In the genomic region with DNA sequence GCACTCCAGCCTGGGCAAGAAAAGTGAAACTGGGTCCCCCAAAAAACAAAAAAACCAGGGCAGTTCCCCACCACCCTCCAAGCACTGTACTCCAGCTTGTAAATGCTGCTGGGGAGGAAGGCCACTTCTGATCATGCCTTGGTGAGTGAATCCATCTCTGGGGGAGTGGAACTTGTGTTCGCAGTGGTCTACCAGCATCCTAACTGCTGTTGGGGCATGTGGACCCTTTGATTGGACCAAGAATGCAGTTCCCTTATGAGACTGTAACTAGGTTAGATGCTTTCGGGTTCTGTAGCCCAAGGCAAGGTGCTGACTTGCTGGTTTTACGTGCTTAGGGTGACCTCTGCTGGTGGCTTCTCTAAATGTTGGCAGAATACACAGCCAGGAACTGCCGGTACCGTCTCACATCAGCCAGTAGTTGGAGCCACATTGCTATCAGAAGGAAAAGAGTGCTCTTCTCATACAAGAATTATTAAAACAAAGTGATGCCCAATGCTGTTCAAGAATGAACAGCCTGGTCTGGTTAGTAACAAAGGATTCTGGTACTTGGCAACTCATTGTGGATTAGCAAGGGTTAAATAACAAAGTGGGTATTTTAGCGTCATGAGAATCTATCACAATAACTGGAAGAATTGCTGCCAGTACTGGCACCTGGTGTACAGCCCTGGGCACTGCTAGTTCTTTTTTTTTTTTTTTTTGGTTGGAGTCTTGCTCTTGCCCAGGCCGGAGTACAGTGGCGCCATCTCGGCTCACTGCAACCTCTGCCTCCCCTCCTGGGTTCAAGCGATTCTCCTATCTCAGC, we compare ENCODE assay signal across 8 cellular contexts. TPM values are rescaled to one million over a fixed set of nuclear protein-coding genes. Genes with fewer than 3 reads are reported as not detected.
DNase-seq lines count a peak whose midpoint lies in the region; ATAC-seq and TF ChIP-seq lines count a peak whose summit lies in the region.

No MANE protein-coding gene starts in this region.

- in situ Hi-C loops in mammary epithelial cell (cut with MboI; ENCODE audit: low sequenced_read_pairs in 2 of 2) = loop anchor here (5.0 to 25.0 kb wide), 2 partner anchors 107 to 277 kb away; a partner anchor contains a TSS

- no peak overlapping the region for H3K4me2 ChIP-seq in mammary epithelial cell (ENCODE audit: insufficient read depth, low read depth, low read length)

- H3K9me3 ChIP-seq in WERI-Rb-1 (ENCODE audit: severe bottlenecking) (no peaks in the 10 kb centered on the region), mammary epithelial cell (replicated peaks; ENCODE audit: insufficient read depth, low read length) (no peaks in the 10 kb centered on the region)

- CTCF ChIA-PET in mammary epithelial cell (lab: Charles Lee; ENCODE audit: low non-redundant PET) = interaction anchor here (0.6 to 0.7 kb wide), 3 partner anchors 23 to 277 kb away, joined by 3 to 26 read pairs (median 3); a partner anchor contains a TSS

- H3K9ac ChIP-seq in mammary epithelial cell (ENCODE audit: insufficient read depth, low read length) = no peak overlapping the region

- H3K4me3 ChIP-seq in AG09309 (ENCODE audit: control insufficient read depth, low read depth, low read length) (no peak overlapping the region), WERI-Rb-1 (ENCODE audit: low read depth, low read length) (no peak overlapping the region), mammary epithelial cell (replicated peaks in 1 of 3; ENCODE audit: insufficient read depth in 1 of 3, low read depth in 2 of 3, low read length in 3 of 3) (no peak overlapping the region)

- no peak overlapping the region for H2AFZ ChIP-seq in mammary epithelial cell (ENCODE audit: low read depth, low read length)

- H3K27ac ChIP-seq in WERI-Rb-1 (no peak overlapping the region), mammary epithelial cell (ENCODE audit: insufficient read depth, low read depth, low read length) (no peak overlapping the region)

- peaks cover 7% of the 10 kb centered on the region for H3K36me3 ChIP-seq in WERI-Rb-1
- H3K36me3 ChIP-seq in mammary epithelial cell (ENCODE audit: insufficient read depth, low read length) = no peaks in the 10 kb centered on the region

- H4K20me1 ChIP-seq in mammary epithelial cell (ENCODE audit: insufficient read depth, low read length) = no peaks in the 10 kb centered on the region

- TF ChIP-seq CTCF in AG09309 (IDR thresholded peaks at IDR 0.05; ENCODE audit: control insufficient read depth, insufficient read depth, low read depth, low read length, missing control alignments) (peak; percentile 92), WERI-Rb-1 (IDR thresholded peaks at IDR 0.05; ENCODE audit: low read depth, low read length) (peak; percentile 87), mammary epithelial cell (conservative IDR thresholded peaks at IDR 0.05 in 1 of 2, IDR thresholded peaks at IDR 0.05 in 1 of 2; ENCODE audit: extremely low read depth in 1 of 2, insufficient read depth in 1 of 2, low read depth in 1 of 2, low read length in 2 of 2) (peak; percentile 87 to 100)

- no peaks in the 10 kb centered on the region for H3K79me2 ChIP-seq in mammary epithelial cell (ENCODE audit: insufficient read depth, low read length)

- H3K27me3 ChIP-seq in WERI-Rb-1 (ENCODE audit: insufficient read depth, low read depth, severe bottlenecking) (no peaks in the 10 kb centered on the region), mammary epithelial cell (ENCODE audit: insufficient read depth, low read length) (no peaks in the 10 kb centered on the region)

- 20% methylated on average over 10 of the region's 10 CpGs for WGBS in mammary epithelial cell (ENCODE audit: low coverage, missing lambda C conversion rate)

- BruUV-seq in mammary epithelial cell (replicated peaks; lab: Mats Ljungman, UMichigan) = no TSS peak

- no peaks in the 10 kb centered on the region for H3K4me1 ChIP-seq in mammary epithelial cell (ENCODE audit: insufficient read depth, low read length)

- dilution Hi-C loops in mammary epithelial cell (cut with HindIII; ENCODE audit: low sequenced_read_pairs) = loop anchor here (5.0 kb wide), 2 partner anchors 52 to 87 kb away; a partner anchor contains a TSS

- intact Hi-C loops in mammary epithelial cell (cut with micrococcal nuclease) = loop anchor here (1.0 to 2.0 kb wide), 11 partner anchors 33 to 414 kb away; a partner anchor contains a TSS

- DNase-seq in AG09309 (ENCODE audit: low read depth) (peak; percentile 84), NCI-H226 (peak; percentile 65), WERI-Rb-1 (peak; percentile 91), mammary epithelial cell (peak; percentile 87), inferior parietal cortex (ENCODE audit: extremely low spot score) (peak; percentile 96)
- DNase-seq in stimulated activated CD4-positive, alpha-beta T cell treated with anti-CD3 and anti-CD28 coated beads, Interleukin-1b, Interleukin-23, amount 100 ng/mL, for 1 hour (ENCODE audit: low read depth in 2 of 2) = peak; percentile 79 to 85

- peak; percentile 92 for ATAC-seq in GM18909 (IDR thresholded peaks at IDR 0.05; ENCODE audit: poor library complexity, unreplicated experiment)
- peak; percentile 97 for ATAC-seq in HG03280 (IDR thresholded peaks at IDR 0.05; ENCODE audit: unreplicated experiment)

RNA-seq across cellular contexts. Expression of a gene that starts 13.0 kb away (rescaled TPM):
- 10 to 100 TPM; 26.8 to 36.9 TPM for total RNA-seq in mammary epithelial cell
- 40.5 TPM for polyA plus RNA-seq in mammary epithelial cell
- 74.5 TPM for polyA minus RNA-seq in mammary epithelial cell

RNA-seq across cellular contexts. Expression of a gene that starts 13.3 kb away (rescaled TPM):
- total RNA-seq in mammary epithelial cell = 100 to 1,000 TPM in 1 of 2 donors, 10 to 100 TPM in 1; 22.8 to 174 TPM
- 155 TPM for polyA plus RNA-seq in mammary epithelial cell
- polyA minus RNA-seq in mammary epithelial cell = 111 TPM

RNA-seq across cellular contexts. Expression of a gene that starts 22.8 kb away (rescaled TPM):
- total RNA-seq in mammary epithelial cell = 10 to 100 TPM in 1 of 2 donors, 1 to 10 TPM in 1; 1.3 to 21.5 TPM
- 8.3 TPM for polyA plus RNA-seq in mammary epithelial cell
- not detected for polyA minus RNA-seq in mammary epithelial cell

RNA-seq across cellular contexts. Expression of a gene that starts 27.5 kb away (rescaled TPM):
- 10 to 100 TPM; 16.5 to 50.7 TPM for total RNA-seq in mammary epithelial cell
- 18.4 TPM for polyA plus RNA-seq in mammary epithelial cell
- polyA minus RNA-seq in mammary epithelial cell = 31.7 TPM

RNA-seq across cellular contexts. Expression of a gene that starts 37.3 kb away (rescaled TPM):
- under 1 TPM in 1 of 2 donors, not detected in 1; 0.61 TPM for total RNA-seq in mammary epithelial cell
- polyA plus RNA-seq in mammary epithelial cell = 0.52 TPM
- polyA minus RNA-seq in mammary epithelial cell = not detected
